8 cellular contexts compared by ENCODE assay signal in genomic region chr3:71006810-71007785, GRCh38.
A peak's percentile ranks its signal among the peaks of the same experiment; 100 is the strongest.
DNase-seq lines count a peak whose midpoint lies in the region; ATAC-seq and TF ChIP-seq lines count a peak whose summit lies in the region.

No MANE protein-coding gene starts in this region.

- no peak overlapping the region for H3K4me3 ChIP-seq in smooth muscle cell

- H3K4me1 ChIP-seq in smooth muscle cell (ENCODE audit: low read depth): peaks cover 16% of the 10 kb centered on the region

- no peaks in the 10 kb centered on the region for H3K36me3 ChIP-seq in smooth muscle cell (ENCODE audit: low read depth)

- no peak overlapping the region for H2AFZ ChIP-seq in smooth muscle cell (ENCODE audit: low read depth)

- no peaks in the 10 kb centered on the region for H3K9me3 ChIP-seq in smooth muscle cell (replicated peaks; ENCODE audit: low read depth)

- no peak for TF ChIP-seq CTCF in WTC11 (IDR thresholded peaks at IDR 0.05)
- TF ChIP-seq CTCF in smooth muscle cell (IDR thresholded peaks at IDR 0.05; ENCODE audit: borderline replicate concordance, insufficient read depth, poor library complexity, severe bottlenecking): peak; percentile 52
- no peak for TF ChIP-seq CTCF in omental fat pad (IDR thresholded peaks at IDR 0.05)

- H3K4me3 Mint-ChIP-seq in WTC11: no peak overlapping the region

- H3K4me1 Mint-ChIP-seq in WTC11: peaks cover 32% of the 10 kb centered on the region

- DNase-seq in NCI-H82 (lab: John Stamatoyannopoulos, UW) (peak; percentile 30), NCI-H82 treated with DMSO at 0.1 percent for 48 hours (lab: John Stamatoyannopoulos, UW; ENCODE audit: unreplicated experiment) (no peak), Kasumi-1 (lab: John Stamatoyannopoulos, UW) (peak; percentile 48 to 59), WTC11 (ENCODE audit: low spot score) (no peak), left ventricle myocardium superior (no peak), smooth muscle cell (lab: John Stamatoyannopoulos, UW; ENCODE audit: unreplicated experiment) (no peak), omental fat pad (ENCODE audit: low spot score) (no peak)

- H3K4me2 ChIP-seq in smooth muscle cell: no peak overlapping the region

- WGBS in smooth muscle cell (ENCODE audit: low lambda C conversion rate): 56% methylated on average over 9 of the region's 9 CpGs

- H3K9me3 Mint-ChIP-seq in WTC11: no peaks in the 10 kb centered on the region

- no peaks in the 10 kb centered on the region for H3K36me3 Mint-ChIP-seq in WTC11

- CTCF ChIA-PET in WTC11 (lab: Charles Lee): interaction anchor here (1.0 to 2.2 kb wide), 3 partner anchors 16 to 486 kb away, joined by 3 to 8 read pairs (median 4); no protein-coding TSS in a partner anchor

- H4K20me1 ChIP-seq in smooth muscle cell (ENCODE audit: low read depth): peaks cover 4% of the 10 kb centered on the region

- no peak overlapping the region; the same call in 1 of the 2 replicates for H3K27ac Mint-ChIP-seq in WTC11

- no peaks in the 10 kb centered on the region for H3F3A ChIP-seq in smooth muscle cell (ENCODE audit: low read depth)

- peak overlapping the region; percentile 4 for H3K27ac ChIP-seq in smooth muscle cell (ENCODE audit: low read depth)

- no peaks in the 10 kb centered on the region for H3K27me3 ChIP-seq in smooth muscle cell (ENCODE audit: low read depth)

- ATAC-seq in WTC11 (peak; percentile 81), left ventricle myocardium superior (peak; percentile 73), GM19455 (IDR thresholded peaks at IDR 0.05; ENCODE audit: unreplicated experiment) (no peak), omental fat pad (ENCODE audit: low FRiP score) (no peak)

- H3K9ac ChIP-seq in smooth muscle cell (ENCODE audit: low read depth): no peak overlapping the region

- intact Hi-C loops in left ventricle myocardium superior (cut with micrococcal nuclease): loop anchor here (10.0 kb wide), 1 partner anchor 298 kb away; no protein-coding TSS in a partner anchor

- H3K27me3 Mint-ChIP-seq in WTC11 (ENCODE audit: low read depth): peaks cover 22% of the 10 kb centered on the region

- POLR2A ChIA-PET in WTC11 (lab: Charles Lee): interaction anchor here (1.0 kb wide), 1 partner anchor 12 kb away, joined by 3 read pairs; no protein-coding TSS in a partner anchor

- no peaks in the 10 kb centered on the region for H3K79me2 ChIP-seq in smooth muscle cell (ENCODE audit: low read depth)

TF ChIP-seq in WTC11, 78 proteins besides CTCF, POLR2A, EP300 and RAD21:
- TF ChIP-seq TP53 (CRISPR knock-in tag; IDR thresholded peaks at IDR 0.05): no peak
- peak; percentile 61; the same call in 1 of the 2 replicates for TF ChIP-seq TEAD1 (CRISPR knock-in tag; IDR thresholded peaks at IDR 0.05)
- 0 out of 2 replicates have a peak, but pooled peaks have one; percentile 26 for TF ChIP-seq NFE2L1 (CRISPR knock-in tag; IDR thresholded peaks at IDR 0.05)
- TF ChIP-seq FOXP1 (CRISPR knock-in tag; IDR thresholded peaks at IDR 0.05; ENCODE audit: borderline replicate concordance): no peak
- TF ChIP-seq NR3C1 (CRISPR knock-in tag; conservative IDR thresholded peaks at IDR 0.05; ENCODE audit: low read depth): no peak
- 0 out of 2 replicates have a peak, but pooled peaks have one; percentile 15 for TF ChIP-seq TEAD4 (CRISPR knock-in tag; IDR thresholded peaks at IDR 0.05)
- no peak for TF ChIP-seq NR1H2 (CRISPR knock-in tag; IDR thresholded peaks at IDR 0.05)
- 0 out of 2 replicates have a peak, but pooled peaks have one; percentile 29 for TF ChIP-seq SP1 (CRISPR knock-in tag; conservative IDR thresholded peaks at IDR 0.05)

Comparison
In these comparisons a context has a peak if more than half of its experiments do, and no peak if none do; other contexts are left out.
1. DNase-seq: peak in NCI-H82 (single experiment) and Kasumi-1 (2 of 2); none in NCI-H82 treated with DMSO at 0.1 percent for 48 hours (single experiment), WTC11 (single experiment), left ventricle myocardium superior (single experiment), smooth muscle cell (single experiment) and omental fat pad (single experiment).
2. ATAC-seq: peak in WTC11 (single experiment) and left ventricle myocardium superior (single experiment); none in GM19455 (single experiment) and omental fat pad (single experiment).